Comparison of ENCODE assay signal across 14 cellular contexts in the genomic region with DNA sequence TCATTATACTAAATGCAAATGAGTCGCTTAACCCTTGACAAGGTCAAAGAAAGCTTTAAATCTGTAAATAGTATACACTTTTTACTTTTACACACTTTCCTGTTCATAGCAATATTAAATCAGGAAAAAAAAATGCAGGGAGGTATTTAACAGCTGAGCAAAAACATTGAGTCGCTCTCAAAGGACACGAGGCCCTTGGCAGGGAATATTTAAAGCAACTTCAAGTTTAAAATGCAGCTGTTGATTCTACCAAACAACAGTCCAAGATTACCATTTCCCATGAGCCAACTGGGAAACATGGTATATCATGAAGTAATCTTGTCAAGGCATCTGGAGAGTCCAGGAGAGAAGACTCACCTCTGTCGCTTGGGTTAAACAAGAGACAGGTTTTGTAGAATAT.
DNase-seq lines count a peak whose midpoint lies in the region; ATAC-seq and TF ChIP-seq lines count a peak whose summit lies in the region.
"Had no signal": no experiment of that assay in that cellular context is flagged by ENCODE, and none has a peak within 500 bp of the region (broad histone marks: within the 10 kb centered on the region; RNA-seq: fewer than 3 reads in every experiment).

No MANE protein-coding gene starts in this region.

- H3K4me1 Mint-ChIP-seq in CD4-positive, alpha-beta memory T cell, result peaks cover 19 to 36% (median 24%) of the 10 kb centered on the region in 4 donors

- POLR2A ChIA-PET in CD4-positive, alpha-beta memory T cell (lab: Charles Lee; ENCODE audit: partially characterized antibody), result interaction anchor here (0.5 to 2.1 kb wide), 2 partner anchors 68 to 71 kb away, joined by 4 to 9 read pairs; partner anchors contain the start of gene TP53BP2

- no peak overlapping the region for H3K4me3 Mint-ChIP-seq in CD4-positive, alpha-beta memory T cell
- H3K4me3 Mint-ChIP-seq: CD4-positive, CD25-positive, alpha-beta regulatory T cell; GM23338 had no signal

- H3K4me3 ChIP-seq in CD4-positive, alpha-beta memory T cell (ENCODE audit: low read length in 2 of 2), result no peak overlapping the region
- no peak overlapping the region for H3K4me3 ChIP-seq in MG63
- no peak overlapping the region for H3K4me3 ChIP-seq in dorsolateral prefrontal cortex
- no peak overlapping the region for H3K4me3 ChIP-seq in osteoblast (ENCODE audit: insufficient read depth, low read length)
- H3K4me3 ChIP-seq: GM23338 had no signal

- intact Hi-C loops in CD4-positive, alpha-beta memory T cell (cut with micrococcal nuclease), result loop anchor here (5.0 kb wide), 1 partner anchor 52 kb away; no protein-coding TSS in a partner anchor
- intact Hi-C loops in dorsolateral prefrontal cortex (cut with DNase I), result no loop called here

- peaks cover 4% of the 10 kb centered on the region for H4K20me1 ChIP-seq in osteoblast (ENCODE audit: insufficient read depth, low read length)

- no peak overlapping the region for H3K4me2 ChIP-seq in osteoblast (ENCODE audit: insufficient read depth, low read length)
- H3K4me2 ChIP-seq: GM23338 had no signal

- TF ChIP-seq CTCF in dorsolateral prefrontal cortex (IDR thresholded peaks at IDR 0.05 in 54 of 56, conservative IDR thresholded peaks at IDR 0.05 in 2 of 56; ENCODE audit: low read depth in 1 of 56, partially characterized antibody in 56 of 56) (no peak), osteoblast (IDR thresholded peaks at IDR 0.05; ENCODE audit: extremely low read depth, low read depth, low read length) (no peak)

- CTCF ChIA-PET in CD4-positive, alpha-beta memory T cell (lab: Charles Lee; ENCODE audit: partially characterized antibody), result interaction anchor here (1.1 to 5.0 kb wide), 6 partner anchors 13 to 79 kb away, joined by 3 to 18 read pairs (median 4); no protein-coding TSS in a partner anchor

- no peak for ATAC-seq in GM18517 (IDR thresholded peaks at IDR 0.05; ENCODE audit: unreplicated experiment)
- ATAC-seq: activated CD4-positive, CD25-positive, alpha-beta regulatory T cell treated with anti-CD3 and anti-CD28 coated beads, Interleukin-2, amount 50 U/mL, for 24 hours; GM23338; left colon had no signal

- no peak overlapping the region for H3K27ac ChIP-seq in CD4-positive, alpha-beta memory T cell (ENCODE audit: low read depth, low read length)
- peak overlapping the region in 32 of 59 donors; percentile 0 to 90 (median 43) for H3K27ac ChIP-seq in dorsolateral prefrontal cortex
- H3K27ac ChIP-seq in osteoblast (ENCODE audit: low read depth, low read length), result peak overlapping the region; percentile 48

- no peak for DNase-seq in CD4-positive, alpha-beta memory T cell
- DNase-seq in MG63 (peak; percentile 10), dorsolateral prefrontal cortex (no peak), osteoblast (ENCODE audit: insufficient read length, low spot score, missing footprints) (no peak), NCI-H2196 (lab: John Stamatoyannopoulos, UW; ENCODE audit: unreplicated experiment) (no peak), hypothalamus (lab: John Stamatoyannopoulos, UW) (no peak)
- DNase-seq in stimulated activated CD4-positive, alpha-beta T cell treated with anti-CD3 and anti-CD28 coated beads, Interleukin-1b, Interleukin-23, amount 100 ng/mL, for 48 hours, result no peak
- DNase-seq: CD4-positive, CD25-positive, alpha-beta regulatory T cell; left colon; NCI-H69 had no signal

- H3K27me3 Mint-ChIP-seq in CD4-positive, alpha-beta memory T cell, result no peaks in the 10 kb centered on the region
- H3K27me3 Mint-ChIP-seq: CD4-positive, CD25-positive, alpha-beta regulatory T cell had no signal

- peaks cover 0 to 2% (median 0%) of the 10 kb centered on the region in 8 donors for H3K9me3 Mint-ChIP-seq in CD4-positive, alpha-beta memory T cell
- H3K9me3 Mint-ChIP-seq: activated T-helper 2 cell treated with anti-CD3 and anti-CD28 coated beads, Interferon-gamma antibody, Interleukin-2, Interleukin-4, amounts not matched to agents 10 μg/mL and 5 μg/mL and 100 μg/mL, durations not matched to agents 14 hours and 24 hours and 36 hours; CD4-positive, CD25-positive, alpha-beta regulatory T cell; GM23338 had no signal

- H3K36me3 Mint-ChIP-seq in CD4-positive, alpha-beta memory T cell, result peaks cover 52 to 88% of the 10 kb centered on the region in 2 donors

- H3K79me2 ChIP-seq in osteoblast (ENCODE audit: insufficient read depth, low read length), result no peaks in the 10 kb centered on the region

- H3K27ac Mint-ChIP-seq in CD4-positive, alpha-beta memory T cell, result peak overlapping the region in 4 of 7 donors; percentile 2 to 86 (median 41)
- H3K27ac Mint-ChIP-seq: activated T-helper 2 cell treated with anti-CD3 and anti-CD28 coated beads, Interferon-gamma antibody, Interleukin-2, Interleukin-4, amounts not matched to agents 10 μg/mL and 5 μg/mL and 100 μg/mL, durations not matched to agents 14 hours and 24 hours and 36 hours; GM23338 had no signal

- H2AFZ ChIP-seq in osteoblast (ENCODE audit: low read length), result no peak overlapping the region
- H2AFZ ChIP-seq: GM23338 had no signal

- no peaks in the 10 kb centered on the region for H3K27me3 ChIP-seq in CD4-positive, alpha-beta memory T cell (ENCODE audit: insufficient read depth, low read length)
- H3K27me3 ChIP-seq in MG63, result no peaks in the 10 kb centered on the region
- no peaks in the 10 kb centered on the region for H3K27me3 ChIP-seq in dorsolateral prefrontal cortex
- H3K27me3 ChIP-seq in osteoblast (ENCODE audit: insufficient read depth, low read length), result no peaks in the 10 kb centered on the region

- peaks cover 15% of the 10 kb centered on the region for H3K4me1 ChIP-seq in CD4-positive, alpha-beta memory T cell (ENCODE audit: insufficient read depth, low read length)
- peaks cover 49% of the 10 kb centered on the region for H3K4me1 ChIP-seq in osteoblast (ENCODE audit: insufficient read depth, low read length)

- peaks cover 71% of the 10 kb centered on the region for H3K36me3 ChIP-seq in CD4-positive, alpha-beta memory T cell (ENCODE audit: insufficient read depth, low read length)
- H3K36me3 ChIP-seq in MG63 (peaks cover 85% of the 10 kb centered on the region), osteoblast (ENCODE audit: insufficient read depth, low read length) (peaks cover 77% of the 10 kb centered on the region)

- H3K9me3 ChIP-seq in CD4-positive, alpha-beta memory T cell (ENCODE audit: control insufficient read depth in 1 of 2, low read length in 2 of 2), result no peaks in the 10 kb centered on the region
- H3K9me3 ChIP-seq in MG63 (no peaks in the 10 kb centered on the region), osteoblast (ENCODE audit: low read depth, low read length) (no peaks in the 10 kb centered on the region)
